In the genomic region with DNA sequence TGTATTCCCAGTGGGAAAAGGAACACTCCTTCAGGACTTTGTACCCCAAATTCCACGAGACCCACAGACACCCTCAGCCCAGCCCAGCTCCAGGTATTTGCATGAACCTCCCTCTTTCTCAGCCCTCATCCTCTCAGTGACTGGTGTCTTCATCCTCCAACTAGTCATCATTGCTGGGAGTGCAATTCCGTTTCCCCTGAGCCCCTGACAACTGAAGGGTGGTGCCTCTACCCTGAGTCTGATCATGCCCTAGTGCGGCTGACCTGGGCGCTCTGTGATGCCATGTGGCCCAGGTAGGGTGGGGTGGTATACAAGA, we compare ENCODE assay signal across 8 cellular contexts. TPM values are rescaled to one million over a fixed set of nuclear protein-coding genes. Genes with fewer than 3 reads are reported as not detected.
DNase-seq lines count a peak whose midpoint lies in the region; ATAC-seq and TF ChIP-seq lines count a peak whose summit lies in the region.

No MANE protein-coding gene starts in this region.

- H3K36me3 Mint-ChIP-seq in osteocyte (ENCODE audit: unreplicated experiment) = no peaks in the 10 kb centered on the region

- H3K4me1 Mint-ChIP-seq in osteocyte (ENCODE audit: unreplicated experiment) = peaks cover 31% of the 10 kb centered on the region

- H3K27me3 Mint-ChIP-seq in osteocyte (ENCODE audit: unreplicated experiment) = no peaks in the 10 kb centered on the region

- H3K9me3 Mint-ChIP-seq in osteocyte (ENCODE audit: unreplicated experiment) = no peaks in the 10 kb centered on the region

- H3K4me3 Mint-ChIP-seq in osteocyte (ENCODE audit: unreplicated experiment) = peak overlapping the region; percentile 76

- no peaks in the 10 kb centered on the region for H3K27me3 ChIP-seq in dorsolateral prefrontal cortex

- intact Hi-C loops in dorsolateral prefrontal cortex (cut with DNase I) = no loop called here

- peak; percentile 12 for ATAC-seq in GM21423 (IDR thresholded peaks at IDR 0.05; ENCODE audit: unreplicated experiment)

- H3K36me3 ChIP-seq in KOPT-K1 (ENCODE audit: insufficient read depth, low read length) = no peaks in the 10 kb centered on the region

- H3K4me3 ChIP-seq in dorsolateral prefrontal cortex = peak overlapping the region; percentile 46 to 90 (median 71)

- peak overlapping the region; percentile 61 for H3K27ac Mint-ChIP-seq in osteocyte (ENCODE audit: unreplicated experiment)

- TF ChIP-seq CTCF in C4-2B (conservative IDR thresholded peaks at IDR 0.05) (no peak), dorsolateral prefrontal cortex (IDR thresholded peaks at IDR 0.05 in 54 of 56, conservative IDR thresholded peaks at IDR 0.05 in 2 of 56; ENCODE audit: low read depth in 1 of 56, partially characterized antibody in 56 of 56) (no peak), osteocyte (IDR thresholded peaks at IDR 0.05) (no peak)

- H3K27ac ChIP-seq in C4-2B (peak overlapping the region; percentile 51), KOPT-K1 (ENCODE audit: low read depth, low read length, poor library complexity, severe bottlenecking) (peak overlapping the region; percentile 61), dorsolateral prefrontal cortex (peak overlapping the region in 57 of 59 donors; percentile 17 to 92 (median 82))

- no peaks in the 10 kb centered on the region for H3K9me3 ChIP-seq in KOPT-K1 (ENCODE audit: insufficient read depth, low read length, poor library complexity, severe bottlenecking)

- DNase-seq in dorsolateral prefrontal cortex = no peak
- peak; percentile 84 for DNase-seq in osteocyte (ENCODE audit: extremely low spot score, unreplicated experiment)
- no peak for DNase-seq in stimulated activated CD4-positive, alpha-beta T cell treated with anti-CD3 and anti-CD28 coated beads, Interleukin-4, amount 100 ng/mL, for 1 hour
- no peak for DNase-seq in globus pallidus (ENCODE audit: low spot score)
- DNase-seq in Ammon's horn (ENCODE audit: low spot score) = no peak

RNA-seq across cellular contexts. Expression of a gene that starts 3.8 kb away (rescaled TPM):
- total RNA-seq in dorsolateral prefrontal cortex = 100 to 1,000 TPM in 5 of 120 experiments, 10 to 100 TPM in 115; 27.9 to 117 (median 68.8) TPM
- total RNA-seq in osteocyte = 32.1 and 39.9 TPM in 2 replicates

RNA-seq across cellular contexts. Expression of a gene that starts 24.6 kb away (rescaled TPM):
- total RNA-seq in dorsolateral prefrontal cortex = 10 to 100 TPM; 15.9 to 43.0 (median 23.4) TPM
- 21.1 and 24.1 TPM in 2 replicates for total RNA-seq in osteocyte

RNA-seq across cellular contexts. Expression of a gene that starts 36.9 kb away (rescaled TPM):
- total RNA-seq in dorsolateral prefrontal cortex = 10 to 100 TPM; 24.9 to 51.7 (median 37.5) TPM
- 32.4 and 33.2 TPM in 2 replicates for total RNA-seq in osteocyte

RNA-seq across cellular contexts. Expression of a gene that starts 43.4 kb away (rescaled TPM):
- total RNA-seq in dorsolateral prefrontal cortex = 10 to 100 TPM in 1 of 120 experiments, 1 to 10 TPM in 119; 3.2 to 11.1 (median 6.2) TPM
- total RNA-seq in osteocyte = 8.3 and 9.4 TPM in 2 replicates
